Comparison of ENCODE assay signal across 1 cellular context in genomic region chr1:26922201-26922729, GRCh38.
TF ChIP-seq lines count a peak whose summit lies in the region.

No MANE protein-coding gene starts in this region.

TF ChIP-seq in K562, 482 proteins besides CTCF, POLR2A, EP300 and RAD21 (continued from another document and continues in another):
- TF ChIP-seq, protein P1, sequence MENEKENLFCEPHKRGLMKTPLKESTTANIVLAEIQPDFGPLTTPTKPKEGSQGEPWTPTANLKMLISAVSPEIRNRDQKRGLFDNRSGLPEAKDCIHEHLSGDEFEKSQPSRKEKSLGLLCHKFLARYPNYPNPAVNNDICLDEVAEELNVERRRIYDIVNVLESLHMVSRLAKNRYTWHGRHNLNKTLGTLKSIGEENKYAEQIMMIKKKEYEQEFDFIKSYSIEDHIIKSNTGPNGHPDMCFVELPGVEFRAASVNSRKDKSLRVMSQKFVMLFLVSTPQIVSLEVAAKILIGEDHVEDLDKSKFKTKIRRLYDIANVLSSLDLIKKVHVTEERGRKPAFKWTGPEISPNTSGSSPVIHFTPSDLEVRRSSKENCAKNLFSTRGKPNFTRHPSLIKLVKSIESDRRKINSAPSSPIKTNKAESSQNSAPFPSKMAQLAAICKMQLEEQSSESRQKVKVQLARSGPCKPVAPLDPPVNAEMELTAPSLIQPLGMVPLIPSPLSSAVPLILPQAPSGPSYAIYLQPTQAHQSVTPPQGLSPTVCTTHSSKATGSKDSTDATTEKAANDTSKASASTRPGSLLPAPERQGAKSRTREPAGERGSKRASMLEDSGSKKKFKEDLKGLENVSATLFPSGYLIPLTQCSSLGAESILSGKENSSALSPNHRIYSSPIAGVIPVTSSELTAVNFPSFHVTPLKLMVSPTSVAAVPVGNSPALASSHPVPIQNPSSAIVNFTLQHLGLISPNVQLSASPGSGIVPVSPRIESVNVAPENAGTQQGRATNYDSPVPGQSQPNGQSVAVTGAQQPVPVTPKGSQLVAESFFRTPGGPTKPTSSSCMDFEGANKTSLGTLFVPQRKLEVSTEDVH (IDR thresholded peaks at IDR 0.05; ENCODE audit: low read depth, partially characterized antibody), result no peak
- no peak for TF ChIP-seq ZNF398 (CRISPR knock-in tag; IDR thresholded peaks at IDR 0.05)
- TF ChIP-seq ZNF146 (CRISPR knock-in tag; IDR thresholded peaks at IDR 0.05; ENCODE audit: unreplicated experiment), result no peak
- 0 out of 2 replicates have a peak, but pooled peaks have one; percentile 11 for TF ChIP-seq CREB3 (tag; conservative IDR thresholded peaks at IDR 0.05; ENCODE audit: low read depth)
- 0 out of 2 replicates have a peak, but pooled peaks have one; percentile 68 for TF ChIP-seq RFX7 (CRISPR knock-in tag; IDR thresholded peaks at IDR 0.05)
- TF ChIP-seq SNIP1 (IDR thresholded peaks at IDR 0.05; ENCODE audit: low read depth), result no peak
- no peak for TF ChIP-seq ADNP (tag; IDR thresholded peaks at IDR 0.05)
- no peak for TF ChIP-seq SRSF7 (optimal IDR thresholded peaks at IDR 0.05; ENCODE audit: low read depth, low read length)
- TF ChIP-seq, protein P2, sequence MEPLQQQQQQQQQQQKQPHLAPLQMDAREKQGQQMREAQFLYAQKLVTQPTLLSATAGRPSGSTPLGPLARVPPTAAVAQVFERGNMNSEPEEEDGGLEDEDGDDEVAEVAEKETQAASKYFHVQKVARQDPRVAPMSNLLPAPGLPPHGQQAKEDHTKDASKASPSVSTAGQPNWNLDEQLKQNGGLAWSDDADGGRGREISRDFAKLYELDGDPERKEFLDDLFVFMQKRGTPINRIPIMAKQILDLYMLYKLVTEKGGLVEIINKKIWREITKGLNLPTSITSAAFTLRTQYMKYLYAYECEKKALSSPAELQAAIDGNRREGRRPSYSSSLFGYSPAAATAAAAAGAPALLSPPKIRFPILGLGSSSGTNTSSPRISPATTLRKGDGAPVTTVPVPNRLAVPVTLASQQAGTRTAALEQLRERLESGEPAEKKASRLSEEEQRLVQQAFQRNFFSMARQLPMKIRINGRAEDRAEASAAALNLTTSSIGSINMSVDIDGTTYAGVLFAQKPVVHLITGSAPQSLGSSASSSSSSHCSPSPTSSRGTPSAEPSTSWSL (CRISPR knock-in tag; IDR thresholded peaks at IDR 0.05; ENCODE audit: borderline replicate concordance), result no peak
- TF ChIP-seq ZNF584 (CRISPR knock-in tag; IDR thresholded peaks at IDR 0.05; ENCODE audit: low read depth), result 0 out of 2 replicates have a peak, but pooled peaks have one; percentile 34
- TF ChIP-seq ZBTB26 (CRISPR knock-in tag; IDR thresholded peaks at IDR 0.05), result no peak
- TF ChIP-seq, protein P3, sequence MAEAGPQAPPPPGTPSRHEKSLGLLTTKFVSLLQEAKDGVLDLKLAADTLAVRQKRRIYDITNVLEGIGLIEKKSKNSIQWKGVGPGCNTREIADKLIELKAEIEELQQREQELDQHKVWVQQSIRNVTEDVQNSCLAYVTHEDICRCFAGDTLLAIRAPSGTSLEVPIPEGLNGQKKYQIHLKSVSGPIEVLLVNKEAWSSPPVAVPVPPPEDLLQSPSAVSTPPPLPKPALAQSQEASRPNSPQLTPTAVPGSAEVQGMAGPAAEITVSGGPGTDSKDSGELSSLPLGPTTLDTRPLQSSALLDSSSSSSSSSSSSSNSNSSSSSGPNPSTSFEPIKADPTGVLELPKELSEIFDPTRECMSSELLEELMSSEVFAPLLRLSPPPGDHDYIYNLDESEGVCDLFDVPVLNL (CRISPR knock-in tag; IDR thresholded peaks at IDR 0.05; ENCODE audit: low read depth), result no peak
- TF ChIP-seq ZBTB43 (CRISPR knock-in tag; IDR thresholded peaks at IDR 0.05), result no peak
- TF ChIP-seq ZNF23 (CRISPR knock-in tag; IDR thresholded peaks at IDR 0.05), result no peak
- TF ChIP-seq SIX5 (IDR thresholded peaks at IDR 0.05; ENCODE audit: borderline replicate concordance in 1 of 2, insufficient read depth in 1 of 2, low read depth in 1 of 2, low read length in 2 of 2), result no peak
- no peak for TF ChIP-seq PRMT5 (CRISPR knock-in tag; IDR thresholded peaks at IDR 0.05)
- TF ChIP-seq FOXJ2 (tag; IDR thresholded peaks at IDR 0.05), result peak; percentile 49; the same call in 1 of the 2 replicates
- peak; percentile 99 for TF ChIP-seq ZC3H4 (CRISPR knock-in tag; IDR thresholded peaks at IDR 0.05; ENCODE audit: borderline replicate concordance)
- no peak for TF ChIP-seq MCM7 (IDR thresholded peaks at IDR 0.05)
- TF ChIP-seq HEY1 (CRISPR knock-in tag; IDR thresholded peaks at IDR 0.05; ENCODE audit: borderline replicate concordance), result no peak
- TF ChIP-seq, protein P4, sequence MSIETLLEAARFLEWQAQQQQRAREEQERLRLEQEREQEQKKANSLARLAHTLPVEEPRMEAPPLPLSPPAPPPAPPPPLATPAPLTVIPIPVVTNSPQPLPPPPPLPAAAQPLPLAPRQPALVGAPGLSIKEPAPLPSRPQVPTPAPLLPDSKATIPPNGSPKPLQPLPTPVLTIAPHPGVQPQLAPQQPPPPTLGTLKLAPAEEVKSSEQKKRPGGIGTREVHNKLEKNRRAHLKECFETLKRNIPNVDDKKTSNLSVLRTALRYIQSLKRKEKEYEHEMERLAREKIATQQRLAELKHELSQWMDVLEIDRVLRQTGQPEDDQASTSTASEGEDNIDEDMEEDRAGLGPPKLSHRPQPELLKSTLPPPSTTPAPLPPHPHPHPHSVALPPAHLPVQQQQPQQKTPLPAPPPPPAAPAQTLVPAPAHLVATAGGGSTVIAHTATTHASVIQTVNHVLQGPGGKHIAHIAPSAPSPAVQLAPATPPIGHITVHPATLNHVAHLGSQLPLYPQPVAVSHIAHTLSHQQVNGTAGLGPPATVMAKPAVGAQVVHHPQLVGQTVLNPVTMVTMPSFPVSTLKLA (conservative IDR thresholded peaks at IDR 0.05), result 0 out of 4 replicates have a peak, but pooled peaks of 1 of the 2 experiments have one; percentile 4
- TF ChIP-seq HMGXB4 (CRISPR knock-in tag; IDR thresholded peaks at IDR 0.05), result no peak
- TF ChIP-seq, protein P5, sequence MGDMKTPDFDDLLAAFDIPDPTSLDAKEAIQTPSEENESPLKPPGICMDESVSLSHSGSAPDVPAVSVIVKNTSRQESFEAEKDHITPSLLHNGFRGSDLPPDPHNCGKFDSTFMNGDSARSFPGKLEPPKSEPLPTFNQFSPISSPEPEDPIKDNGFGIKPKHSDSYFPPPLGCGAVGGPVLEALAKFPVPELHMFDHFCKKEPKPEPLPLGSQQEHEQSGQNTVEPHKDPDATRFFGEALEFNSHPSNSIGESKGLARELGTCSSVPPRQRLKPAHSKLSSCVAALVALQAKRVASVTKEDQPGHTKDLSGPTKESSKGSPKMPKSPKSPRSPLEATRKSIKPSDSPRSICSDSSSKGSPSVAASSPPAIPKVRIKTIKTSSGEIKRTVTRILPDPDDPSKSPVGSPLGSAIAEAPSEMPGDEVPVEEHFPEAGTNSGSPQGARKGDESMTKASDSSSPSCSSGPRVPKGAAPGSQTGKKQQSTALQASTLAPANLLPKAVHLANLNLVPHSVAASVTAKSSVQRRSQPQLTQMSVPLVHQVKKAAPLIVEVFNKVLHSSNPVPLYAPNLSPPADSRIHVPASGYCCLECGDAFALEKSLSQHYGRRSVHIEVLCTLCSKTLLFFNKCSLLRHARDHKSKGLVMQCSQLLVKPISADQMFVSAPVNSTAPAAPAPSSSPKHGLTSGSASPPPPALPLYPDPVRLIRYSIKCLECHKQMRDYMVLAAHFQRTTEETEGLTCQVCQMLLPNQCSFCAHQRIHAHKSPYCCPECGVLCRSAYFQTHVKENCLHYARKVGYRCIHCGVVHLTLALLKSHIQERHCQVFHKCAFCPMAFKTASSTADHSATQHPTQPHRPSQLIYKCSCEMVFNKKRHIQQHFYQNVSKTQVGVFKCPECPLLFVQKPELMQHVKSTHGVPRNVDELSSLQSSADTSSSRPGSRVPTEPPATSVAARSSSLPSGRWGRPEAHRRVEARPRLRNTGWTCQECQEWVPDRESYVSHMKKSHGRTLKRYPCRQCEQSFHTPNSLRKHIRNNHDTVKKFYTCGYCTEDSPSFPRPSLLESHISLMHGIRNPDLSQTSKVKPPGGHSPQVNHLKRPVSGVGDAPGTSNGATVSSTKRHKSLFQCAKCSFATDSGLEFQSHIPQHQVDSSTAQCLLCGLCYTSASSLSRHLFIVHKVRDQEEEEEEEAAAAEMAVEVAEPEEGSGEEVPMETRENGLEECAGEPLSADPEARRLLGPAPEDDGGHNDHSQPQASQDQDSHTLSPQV (IDR thresholded peaks at IDR 0.05), result peak; percentile 94
- TF ChIP-seq ZNF197 (CRISPR knock-in tag; IDR thresholded peaks at IDR 0.05; ENCODE audit: low read depth), result no peak
- no peak for TF ChIP-seq FOXP4 (CRISPR knock-in tag; IDR thresholded peaks at IDR 0.05; ENCODE audit: borderline replicate concordance)
- peak; percentile 44; the same call in 1 of the 2 replicates for TF ChIP-seq VEZF1 (CRISPR knock-in tag; IDR thresholded peaks at IDR 0.05)
- TF ChIP-seq ZNF239 (CRISPR knock-in tag; IDR thresholded peaks at IDR 0.05), result no peak
